ENCODE assay signal across 8 cellular contexts in genomic region chr2:223930002-223930976, GRCh38. TPM values are rescaled to one million over a fixed set of nuclear protein-coding genes. Genes with fewer than 3 reads are reported as not detected.
A peak's percentile ranks its signal among the peaks of the same experiment; 100 is the strongest.
DNase-seq lines count a peak whose midpoint lies in the region; ATAC-seq and TF ChIP-seq lines count a peak whose summit lies in the region.

No MANE protein-coding gene starts in this region.

- ATAC-seq in GM23338 (peak; percentile 61), activated B cell treated with CpG ODN at 0.5 μM for 24 hours (ENCODE audit: low read depth) (no peak), heart right ventricle (peak; percentile 85 to 96 (median 90))

- DNase-seq in GM23338 (ENCODE audit: low spot score) (peak; percentile 31), activated B cell treated with CpG ODN at 0.5 μM for 24 hours (no peak), heart right ventricle (peak; percentile 42 to 78), progenitor cell of endocrine pancreas (ENCODE audit: low spot score, unreplicated experiment) (no peak), NCI-H524 (lab: John Stamatoyannopoulos, UW) (no peak), SK-N-DZ (ENCODE audit: low spot score) (no peak), DMS79 treated with DMSO at 0.1 percent for 48 hours (lab: John Stamatoyannopoulos, UW) (no peak)
- DNase-seq in stimulated activated CD4-positive, alpha-beta T cell treated with anti-CD3 and anti-CD28 coated beads, Interleukin-12 subunit alpha, Interleukin-12 subunit beta, amount 100 ng/mL, for 4 hours: no peak

- CTCF ChIA-PET in activated B cell treated with CpG ODN at 0.5 μM for 24 hours (lab: Charles Lee): no interaction called here

- intact Hi-C loops in activated B cell treated with CpG ODN at 0.5 μM for 24 hours (cut with micrococcal nuclease) (no loop called here), heart right ventricle (cut with DNase I) (no loop called here)

- H3F3A ChIP-seq in GM23338 (replicated peaks; ENCODE audit: low read depth): no peaks in the 10 kb centered on the region

- WGBS in heart right ventricle, 2 donors: 65 to 70% methylated on average over 23 of the region's 23 CpGs

- H3K4me1 ChIP-seq in GM23338 (ENCODE audit: insufficient read depth): peaks cover 39% of the 10 kb centered on the region
- peaks cover 9 to 63% (median 53%) of the 10 kb centered on the region in 9 donors for H3K4me1 ChIP-seq in heart right ventricle

- H3K27me3 ChIP-seq in GM23338 (ENCODE audit: insufficient read depth): no peaks in the 10 kb centered on the region
- H3K27me3 ChIP-seq in heart right ventricle: no peaks in the 10 kb centered on the region

- peak overlapping the region; percentile 46 for H3K27ac Mint-ChIP-seq in GM23338
- peak overlapping the region; percentile 2 for H3K27ac Mint-ChIP-seq in activated B cell treated with CpG ODN at 0.5 μM for 24 hours
- peak overlapping the region; percentile 76 for H3K27ac Mint-ChIP-seq in progenitor cell of endocrine pancreas

- H3K9me3 Mint-ChIP-seq in GM23338 (peaks cover 7% of the 10 kb centered on the region; the same call in 2 of the 3 replicates), activated B cell treated with CpG ODN at 0.5 μM for 24 hours (no peaks in the 10 kb centered on the region), progenitor cell of endocrine pancreas (ENCODE audit: low read depth) (no peaks in the 10 kb centered on the region)

- H3K4me1 Mint-ChIP-seq in GM23338 (peaks cover 39% of the 10 kb centered on the region), activated B cell treated with CpG ODN at 0.5 μM for 24 hours (peaks cover 60% of the 10 kb centered on the region), progenitor cell of endocrine pancreas (ENCODE audit: low read depth) (peaks cover 26% of the 10 kb centered on the region)

- H2AFZ ChIP-seq in GM23338: no peak overlapping the region

- H4K20me1 ChIP-seq in GM23338 (replicated peaks; ENCODE audit: insufficient read depth): peaks cover 9% of the 10 kb centered on the region

- TF ChIP-seq CTCF in GM23338 (conservative IDR thresholded peaks at IDR 0.05; ENCODE audit: low read depth in 2 of 2) (no peak), activated B cell treated with CpG ODN at 0.5 μM for 24 hours (IDR thresholded peaks at IDR 0.05) (no peak), heart right ventricle (IDR thresholded peaks at IDR 0.05) (no peak), progenitor cell of endocrine pancreas (IDR thresholded peaks at IDR 0.05; ENCODE audit: unreplicated experiment) (no peak)

- H3K9me3 ChIP-seq in heart right ventricle: peaks cover 0 to 18% (median 4%) of the 10 kb centered on the region in 11 donors

- no peak overlapping the region for H3K4me3 ChIP-seq in GM23338
- H3K4me3 ChIP-seq in heart right ventricle: no peak overlapping the region

- H3K79me2 ChIP-seq in GM23338 (replicated peaks; ENCODE audit: insufficient read depth): peaks cover 100% of the 10 kb centered on the region

- H3K9me2 ChIP-seq in GM23338 (ENCODE audit: insufficient read depth): no peaks in the 10 kb centered on the region

- POLR2A ChIA-PET in activated B cell treated with CpG ODN at 0.5 μM for 24 hours (lab: Charles Lee): interaction anchor here (0.7 to 1.3 kb wide), 2 partner anchors 8 to 22 kb away, joined by 3 to 7 read pairs; no protein-coding TSS in a partner anchor

- no peaks in the 10 kb centered on the region for H3K36me3 ChIP-seq in GM23338 (ENCODE audit: insufficient read depth)
- H3K36me3 ChIP-seq in heart right ventricle: no peaks in the 10 kb centered on the region

- H3K4me2 ChIP-seq in GM23338: peak overlapping the region; percentile 31

- 0 out of 2 replicates have a peak overlapping the region, but pooled peaks have one; percentile 46 for H3K27ac ChIP-seq in GM23338 (ENCODE audit: low read depth)
- H3K27ac ChIP-seq in heart right ventricle: peak overlapping the region in 8 of 10 donors; percentile 42 to 73 (median 60)

- H3K27me3 Mint-ChIP-seq in GM23338 (ENCODE audit: insufficient read depth, low read depth, poor library complexity) (peaks cover 8% of the 10 kb centered on the region), activated B cell treated with CpG ODN at 0.5 μM for 24 hours (no peaks in the 10 kb centered on the region), progenitor cell of endocrine pancreas (no peaks in the 10 kb centered on the region)

- H3K36me3 Mint-ChIP-seq in GM23338 (ENCODE audit: low read depth): peaks cover 33% of the 10 kb centered on the region; the same call in 2 of the 3 replicates
- peaks cover 30% of the 10 kb centered on the region for H3K36me3 Mint-ChIP-seq in activated B cell treated with CpG ODN at 0.5 μM for 24 hours (ENCODE audit: low read depth)
- H3K36me3 Mint-ChIP-seq in progenitor cell of endocrine pancreas (ENCODE audit: insufficient read depth): peaks cover 5% of the 10 kb centered on the region

- H3K4me3 Mint-ChIP-seq in GM23338: no peak overlapping the region
- H3K4me3 Mint-ChIP-seq in activated B cell treated with CpG ODN at 0.5 μM for 24 hours: no peak overlapping the region
- no peak overlapping the region for H3K4me3 Mint-ChIP-seq in progenitor cell of endocrine pancreas (ENCODE audit: low read depth)

TF ChIP-seq in GM23338, 12 proteins besides CTCF, POLR2A, EP300 and RAD21:
- no peak for TF ChIP-seq REST (IDR thresholded peaks at IDR 0.05; ENCODE audit: unreplicated experiment)
- TF ChIP-seq JUNB (IDR thresholded peaks at IDR 0.05; ENCODE audit: unreplicated experiment): no peak
- no peak for TF ChIP-seq EZH2phosphoT487 (IDR thresholded peaks at IDR 0.05; ENCODE audit: unreplicated experiment)
- no peak for TF ChIP-seq NANOG (IDR thresholded peaks at IDR 0.05; ENCODE audit: borderline replicate concordance)

RNA-seq across cellular contexts. Expression of gene WDFY1, which starts 14.8 kb away (rescaled TPM):
- total RNA-seq in GM23338 (2014; rRNA removed; shearing (Covaris generic)): 103 and 127 TPM in 2 replicates
- polyA plus RNA-seq in GM23338 (2016; fragmentation: Nextera tagmentation; extraction: Ambion mirVana) (45.7 and 54.5 TPM in 2 replicates), heart right ventricle (10 to 100 TPM in 1 of 2 donors, 1 to 10 TPM in 1; 8.1 to 10.8 TPM)
- total RNA-seq in activated B cell treated with CpG ODN at 0.5 μM for 24 hours (67.2 and 77.0 TPM in 2 replicates), heart right ventricle (10 to 100 TPM; 10.9 to 25.9 (median 14.7) TPM), progenitor cell of endocrine pancreas (52.3 and 54.6 TPM in 2 replicates)
- polyA plus RNA-seq in SK-N-DZ (2014; cell fraction: cytosol; rRNA removed): 22.0 and 24.8 TPM in 2 replicates
- polyA plus RNA-seq in SK-N-DZ (2014; cell fraction: nucleus; rRNA removed): 21.0 and 22.1 TPM in 2 replicates

RNA-seq across cellular contexts. Expression of gene MRPL44, which starts 27.0 kb away (rescaled TPM):
- 55.8 and 68.2 TPM in 2 replicates for total RNA-seq in GM23338 (2014; rRNA removed; shearing (Covaris generic))
- polyA plus RNA-seq in GM23338 (2016; fragmentation: Nextera tagmentation; extraction: Ambion mirVana): 38.4 and 40.4 TPM in 2 replicates
- 29.9 and 30.4 TPM in 2 replicates for total RNA-seq in activated B cell treated with CpG ODN at 0.5 μM for 24 hours
- 10 to 100 TPM; 34.4 to 47.5 (median 41.5) TPM for total RNA-seq in heart right ventricle
- polyA plus RNA-seq in heart right ventricle: 10 to 100 TPM; 11.3 to 26.5 TPM
- 26.1 and 27.3 TPM in 2 replicates for total RNA-seq in progenitor cell of endocrine pancreas
- 47.3 and 48.6 TPM in 2 replicates for polyA plus RNA-seq in SK-N-DZ (2014; cell fraction: cytosol; rRNA removed)
- polyA plus RNA-seq in SK-N-DZ (2014; cell fraction: nucleus; rRNA removed): 14.9 and 17.8 TPM in 2 replicates

Comparison
In these comparisons a context has a peak if more than half of its experiments do, and no peak if none do; other contexts are left out.
1. DNase-seq: peak in GM23338 (single experiment) and heart right ventricle (2 of 2); none in activated B cell treated with CpG ODN at 0.5 μM for 24 hours (single experiment), progenitor cell of endocrine pancreas (single experiment), NCI-H524 (0 of 2), SK-N-DZ (single experiment), DMS79 treated with DMSO at 0.1 percent for 48 hours (single experiment) and stimulated activated CD4-positive, alpha-beta T cell treated with anti-CD3 and anti-CD28 coated beads, Interleukin-12 subunit alpha, Interleukin-12 subunit beta, amount 100 ng/mL, for 4 hours (single experiment).
2. H3K27ac Mint-ChIP-seq: peak in every context shown above with its lines; median percentile 76 in progenitor cell of endocrine pancreas; 46 in GM23338; 2 in activated B cell treated with CpG ODN at 0.5 μM for 24 hours.